8 cellular contexts compared by ENCODE assay signal in the genomic region with DNA sequence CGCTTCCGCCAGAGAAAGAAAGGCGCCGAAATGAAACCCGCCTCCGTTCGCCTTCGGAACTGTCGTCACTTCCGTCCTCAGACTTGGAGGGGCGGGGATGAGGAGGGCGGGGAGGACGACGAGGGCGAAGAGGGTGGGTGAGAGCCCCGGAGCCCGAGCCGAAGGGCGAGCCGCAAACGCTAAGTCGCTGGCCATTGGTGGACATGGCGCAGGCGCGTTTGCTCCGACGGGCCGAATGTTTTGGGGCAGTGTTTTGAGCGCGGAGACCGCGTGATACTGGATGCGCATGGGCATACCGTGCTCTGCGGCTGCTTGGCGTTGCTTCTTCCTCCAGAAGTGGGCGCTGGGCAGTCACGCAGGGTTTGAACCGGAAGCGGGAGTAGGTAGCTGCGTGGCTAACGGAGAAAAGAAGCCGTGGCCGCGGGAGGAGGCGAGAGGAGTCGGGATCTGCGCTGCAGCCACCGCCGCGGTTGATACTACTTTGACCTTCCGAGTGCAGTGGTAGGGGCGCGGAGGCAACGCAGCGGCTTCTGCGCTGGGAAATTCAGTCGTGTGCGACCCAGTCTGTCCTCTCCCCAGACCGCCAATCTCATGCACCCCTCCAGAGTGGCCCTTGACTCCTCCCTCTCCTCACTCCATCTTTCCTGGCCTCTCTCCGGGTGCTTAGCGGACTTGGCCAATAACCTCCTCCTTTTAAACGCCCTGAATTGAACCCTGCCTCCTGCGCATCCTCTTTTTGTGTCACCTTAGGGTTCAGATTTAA.
DNase-seq lines count a peak whose midpoint lies in the region; ATAC-seq, FAIRE-seq and TF ChIP-seq lines count a peak whose summit lies in the region.

A gene with protein sequence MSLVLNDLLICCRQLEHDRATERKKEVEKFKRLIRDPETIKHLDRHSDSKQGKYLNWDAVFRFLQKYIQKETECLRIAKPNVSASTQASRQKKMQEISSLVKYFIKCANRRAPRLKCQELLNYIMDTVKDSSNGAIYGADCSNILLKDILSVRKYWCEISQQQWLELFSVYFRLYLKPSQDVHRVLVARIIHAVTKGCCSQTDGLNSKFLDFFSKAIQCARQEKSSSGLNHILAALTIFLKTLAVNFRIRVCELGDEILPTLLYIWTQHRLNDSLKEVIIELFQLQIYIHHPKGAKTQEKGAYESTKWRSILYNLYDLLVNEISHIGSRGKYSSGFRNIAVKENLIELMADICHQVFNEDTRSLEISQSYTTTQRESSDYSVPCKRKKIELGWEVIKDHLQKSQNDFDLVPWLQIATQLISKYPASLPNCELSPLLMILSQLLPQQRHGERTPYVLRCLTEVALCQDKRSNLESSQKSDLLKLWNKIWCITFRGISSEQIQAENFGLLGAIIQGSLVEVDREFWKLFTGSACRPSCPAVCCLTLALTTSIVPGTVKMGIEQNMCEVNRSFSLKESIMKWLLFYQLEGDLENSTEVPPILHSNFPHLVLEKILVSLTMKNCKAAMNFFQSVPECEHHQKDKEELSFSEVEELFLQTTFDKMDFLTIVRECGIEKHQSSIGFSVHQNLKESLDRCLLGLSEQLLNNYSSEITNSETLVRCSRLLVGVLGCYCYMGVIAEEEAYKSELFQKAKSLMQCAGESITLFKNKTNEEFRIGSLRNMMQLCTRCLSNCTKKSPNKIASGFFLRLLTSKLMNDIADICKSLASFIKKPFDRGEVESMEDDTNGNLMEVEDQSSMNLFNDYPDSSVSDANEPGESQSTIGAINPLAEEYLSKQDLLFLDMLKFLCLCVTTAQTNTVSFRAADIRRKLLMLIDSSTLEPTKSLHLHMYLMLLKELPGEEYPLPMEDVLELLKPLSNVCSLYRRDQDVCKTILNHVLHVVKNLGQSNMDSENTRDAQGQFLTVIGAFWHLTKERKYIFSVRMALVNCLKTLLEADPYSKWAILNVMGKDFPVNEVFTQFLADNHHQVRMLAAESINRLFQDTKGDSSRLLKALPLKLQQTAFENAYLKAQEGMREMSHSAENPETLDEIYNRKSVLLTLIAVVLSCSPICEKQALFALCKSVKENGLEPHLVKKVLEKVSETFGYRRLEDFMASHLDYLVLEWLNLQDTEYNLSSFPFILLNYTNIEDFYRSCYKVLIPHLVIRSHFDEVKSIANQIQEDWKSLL (N-terminal part only) (plus strand): TSS at position 382 of the 763 bp plus-strand sequence. CDS start 4,558 bp downstream, outside the sequence.

- peak within 1 kb of the TSS; percentile 94 for H3K9ac ChIP-seq in BLaER1

- H4K20me1 ChIP-seq in BLaER1 = peaks cover 41% of the 10 kb centered on the region

- ATAC-seq in HG03457 (IDR thresholded peaks at IDR 0.05; ENCODE audit: unreplicated experiment) = peak; percentile 70

- no peaks in the 10 kb centered on the region for H3K9me3 ChIP-seq in BLaER1

- H3K4me3 ChIP-seq in BLaER1 = peak within 1 kb of the TSS; percentile 88
- peak within 1 kb of the TSS; percentile 86 for H3K4me3 ChIP-seq in coronary artery

- DNase-seq in GM19239 (ENCODE audit: insufficient read length, low spot score) = peak; percentile 43
- DNase-seq in NCI-H524 (lab: John Stamatoyannopoulos, UW) = peak; percentile 97 to 99
- DNase-seq in activated CD4-positive, alpha-beta T cell treated with anti-CD3 and anti-CD28 coated beads for 4 hours = peak; percentile 95 to 98
- DNase-seq in coronary artery (ENCODE audit: low spot score) = peak; percentile 100
- peak; percentile 100 for DNase-seq in left kidney (ENCODE audit: low read depth, low spot score)
- peak; percentile 97 to 99 for DNase-seq in stimulated activated CD4-positive, alpha-beta T cell treated with anti-CD3 and anti-CD28 coated beads, Interleukin-2, amount 100 ng/mL, for 24 hours

- peak within 1 kb of the TSS; percentile 91 for H3K4me2 ChIP-seq in BLaER1

- FAIRE-seq in GM19239 (lab: Jason Lieb, UNC) = peak; percentile 97

- peaks cover 17% of the 10 kb centered on the region; the same call in 1 of the 2 replicates for H3K36me3 ChIP-seq in BLaER1

- H3K4me1 ChIP-seq in BLaER1 = peaks cover 58% of the 10 kb centered on the region

- H3K27me3 ChIP-seq in BLaER1 = no peaks in the 10 kb centered on the region

- peak within 1 kb of the TSS; percentile 92 for H3K27ac ChIP-seq in BLaER1
- peak within 1 kb of the TSS; percentile 93 to 95 for H3K27ac ChIP-seq in coronary artery

- peak; percentile 43 for TF ChIP-seq CTCF in coronary artery (IDR thresholded peaks at IDR 0.05)

Comparison
In these comparisons a context has a peak if more than half of its experiments do, and no peak if none do; other contexts are left out.
1. Peak in every context shown above with its lines: DNase-seq, ATAC-seq, H3K4me3 ChIP-seq and H3K27ac ChIP-seq.
2. DNase-seq: peak in every context shown above with its lines; median percentile 100 in coronary artery; 100 in left kidney; 98 in NCI-H524; 98 in stimulated activated CD4-positive, alpha-beta T cell treated with anti-CD3 and anti-CD28 coated beads, Interleukin-2, amount 100 ng/mL, for 24 hours; 96 in activated CD4-positive, alpha-beta T cell treated with anti-CD3 and anti-CD28 coated beads for 4 hours; 43 in GM19239.